Comparison of ENCODE assay signal across 15 cellular contexts in genomic region chr6:146026873-146027272, GRCh38. TPM values are rescaled to one million over a fixed set of nuclear protein-coding genes. Genes with fewer than 3 reads are reported as not detected.
DNase-seq lines count a peak whose midpoint lies in the region; ATAC-seq, FAIRE-seq and TF ChIP-seq lines count a peak whose summit lies in the region.
"Had no signal": no experiment of that assay in that cellular context is flagged by ENCODE, and none has a peak within 500 bp of the region (broad histone marks: within the 10 kb centered on the region; RNA-seq: fewer than 3 reads in every experiment).

No MANE protein-coding gene starts in this region.

- H3K4me1 ChIP-seq in GM23338 (ENCODE audit: insufficient read depth) (peaks cover 6% of the 10 kb centered on the region; the same call in 1 of the 2 replicates), H1 (replicated peaks in 1 of 4; ENCODE audit: control insufficient read depth in 3 of 4, insufficient read depth in 4 of 4, low read length in 3 of 4) (peaks cover 0 to 2% (median 0%) of the 10 kb centered on the region in 4 experiments; a peak in 3 of 7 replicates), parathyroid adenoma (no peaks in the 10 kb centered on the region)
- H3K4me1 ChIP-seq: BLaER1 treated with 17β-estradiol and CSF1 and Interleukin-3, amounts not matched to agents 10 nM and 100 nM had no signal

- H2BK15ac ChIP-seq in H1 (ENCODE audit: low read length) = no peak overlapping the region

- no peaks in the 10 kb centered on the region; the same call in 2 of the 3 replicates for H3K9me3 Mint-ChIP-seq in GM23338
- H3K9me3 Mint-ChIP-seq in brain = no peaks in the 10 kb centered on the region
- peaks cover 0 to 10% (median 0%) of the 10 kb centered on the region in 3 donors for H3K9me3 Mint-ChIP-seq in T-cell

- H3K9ac ChIP-seq in H1 (replicated peaks in 1 of 4; ENCODE audit: extremely low read depth in 1 of 4, low read depth in 3 of 4, low read length in 3 of 4) (no peak overlapping the region), parathyroid adenoma (no peak overlapping the region)
- H3K9ac ChIP-seq: BLaER1 treated with 17β-estradiol and CSF1 and Interleukin-3, amounts not matched to agents 10 nM and 100 nM had no signal

- peak overlapping the region; percentile 72; the same call in 1 of the 2 replicates for H3K4me3 ChIP-seq in GM23338
- no peak overlapping the region; a peak in 1 of 8 replicates for H3K4me3 ChIP-seq in H1 (ENCODE audit: extremely low read depth in 1 of 4, insufficient read depth in 2 of 4, low read depth in 3 of 4, low read length in 4 of 4)
- H3K4me3 ChIP-seq in parathyroid adenoma (ENCODE audit: low read depth, low read length) = no peak overlapping the region
- H3K4me3 ChIP-seq: BLaER1 treated with 17β-estradiol and CSF1 and Interleukin-3, amounts not matched to agents 10 nM and 100 nM; GM12878 had no signal

- FAIRE-seq in H1 (lab: Jason Lieb, UNC) = no peak
- FAIRE-seq: GM12878, GM18507 had no signal

- H3K4me1 Mint-ChIP-seq in GM23338 = peaks cover 11% of the 10 kb centered on the region
- peaks cover 22% of the 10 kb centered on the region for H3K4me1 Mint-ChIP-seq in brain
- peaks cover 9 to 15% (median 14%) of the 10 kb centered on the region in 3 donors for H3K4me1 Mint-ChIP-seq in T-cell

- H4K5ac ChIP-seq in H1 (ENCODE audit: insufficient read length, low read depth, low read length) = no peak overlapping the region

- DNase-seq in GM23338 (ENCODE audit: low spot score) (peak; percentile 24), H1 (ENCODE audit: low read depth in 1 of 2, low spot score in 2 of 2) (no peak), inferior parietal cortex (ENCODE audit: extremely low spot score) (no peak), posterior vena cava (ENCODE audit: low spot score) (no peak), T-cell (no peak)
- DNase-seq: ACHN; CD4-positive, CD25-positive, alpha-beta regulatory T cell; IMR-90 had no signal

- ATAC-seq in GM23338 (no peak), GM21529 (IDR thresholded peaks at IDR 0.05; ENCODE audit: unreplicated experiment) (no peak), T-cell (replicated peaks in 1 of 4) (no peak)

- H3K27me3 ChIP-seq in GM23338 (ENCODE audit: insufficient read depth) (peaks cover 48% of the 10 kb centered on the region), H1 (replicated peaks in 1 of 4; ENCODE audit: control insufficient read depth in 3 of 4, extremely low read depth in 1 of 4, insufficient read depth in 3 of 4, low read length in 3 of 4) (peaks cover 0 to 5% (median 2%) of the 10 kb centered on the region in 4 experiments; a peak in 3 of 7 replicates), parathyroid adenoma (ENCODE audit: control insufficient read depth, insufficient read depth, low read length) (peaks cover 13% of the 10 kb centered on the region)

- no peak for TF ChIP-seq POLR2A in H1 (IDR thresholded peaks at IDR 0.05; ENCODE audit: control extremely low read depth in 1 of 2, low read depth in 2 of 2, low read length in 2 of 2)

- no peak overlapping the region for H3K23ac ChIP-seq in H1 (ENCODE audit: insufficient read length)

- no peak overlapping the region for H4K91ac ChIP-seq in H1 (replicated peaks; ENCODE audit: insufficient read length, low read length)

- no peaks in the 10 kb centered on the region for H3F3A ChIP-seq in GM23338 (replicated peaks; ENCODE audit: low read depth)

- no peak for TF ChIP-seq RAD21 in H1 (IDR thresholded peaks at IDR 0.05 in 1 of 2, conservative IDR thresholded peaks at IDR 0.05 in 1 of 2; ENCODE audit: low read depth in 2 of 2, low read length in 2 of 2)

- peak overlapping the region; percentile 86 for H3K4me2 ChIP-seq in GM23338
- peak overlapping the region; percentile 90 to 94; a peak in 1 of 4 replicates for H3K4me2 ChIP-seq in H1 (ENCODE audit: insufficient read depth in 1 of 2, low read depth in 2 of 2, low read length in 2 of 2)
- H3K4me2 ChIP-seq in parathyroid adenoma (ENCODE audit: low read length) = no peak overlapping the region
- H3K4me2 ChIP-seq: BLaER1 treated with 17β-estradiol and CSF1 and Interleukin-3, amounts not matched to agents 10 nM and 100 nM had no signal

- no peak overlapping the region for H2BK120ac ChIP-seq in H1 (replicated peaks; ENCODE audit: low read depth, low read length)

- TF ChIP-seq EP300 in H1 (IDR thresholded peaks at IDR 0.05; ENCODE audit: borderline replicate concordance in 1 of 2, low read depth in 2 of 2, low read length in 2 of 2) = no peak

- H3K56ac ChIP-seq in H1 (replicated peaks; ENCODE audit: insufficient read length, low read depth, low read length) = no peak overlapping the region

- no peaks in the 10 kb centered on the region for H3K9me3 ChIP-seq in H1 (ENCODE audit: insufficient read depth in 2 of 2, low read depth in 1 of 2, low read length in 1 of 2)
- no peaks in the 10 kb centered on the region for H3K9me3 ChIP-seq in parathyroid adenoma (ENCODE audit: control insufficient read depth, low read length)

- CTCF ChIA-PET in H1 (lab: Charles Lee; ENCODE audit: partially characterized antibody) = interaction anchor here (0.6 kb wide), 1 partner anchor 42 kb away, joined by 3 read pairs; no protein-coding TSS in a partner anchor
- CTCF ChIA-PET in T-cell (lab: Charles Lee) = no interaction called here

- no peaks in the 10 kb centered on the region for H3K79me2 ChIP-seq in GM23338 (replicated peaks; ENCODE audit: insufficient read depth)
- H3K79me2 ChIP-seq in H1 (ENCODE audit: control insufficient read depth in 1 of 2, insufficient read depth in 2 of 2, low read length in 2 of 2) = no peaks in the 10 kb centered on the region
- no peaks in the 10 kb centered on the region for H3K79me2 ChIP-seq in parathyroid adenoma

- H3K27ac ChIP-seq in GM23338 (ENCODE audit: low read depth) (no peak overlapping the region), H1 (ENCODE audit: low read depth, low read length) (no peak overlapping the region), parathyroid adenoma (no peak overlapping the region)
- H3K27ac ChIP-seq: BLaER1 treated with 17β-estradiol and CSF1 and Interleukin-3, amounts not matched to agents 10 nM and 100 nM had no signal

- peaks cover 10% of the 10 kb centered on the region for H3K23me2 ChIP-seq in H1 (ENCODE audit: low read depth, low read length)

- H4K8ac ChIP-seq in H1 (ENCODE audit: extremely low read depth, insufficient read depth, low read length) = no peak overlapping the region

- no peak overlapping the region for H2BK12ac ChIP-seq in H1 (ENCODE audit: low read depth, low read length)

- H3K9me2 ChIP-seq in GM23338 (ENCODE audit: insufficient read depth) = no peaks in the 10 kb centered on the region

- no peak for TF ChIP-seq CTCF in GM23338 (conservative IDR thresholded peaks at IDR 0.05; ENCODE audit: low read depth in 2 of 2)
- no peak for TF ChIP-seq CTCF in brain (conservative IDR thresholded peaks at IDR 0.05)
- TF ChIP-seq CTCF in H1 (IDR thresholded peaks at IDR 0.05; ENCODE audit: control extremely low read depth in 1 of 3, insufficient read depth in 1 of 3, low read depth in 1 of 3, low read length in 3 of 3) = no peak
- TF ChIP-seq CTCF in parathyroid adenoma (IDR thresholded peaks at IDR 0.05) = no peak

- no peak overlapping the region for H3K14ac ChIP-seq in H1 (ENCODE audit: insufficient read length)

- H3K36me3 Mint-ChIP-seq in GM23338 (ENCODE audit: low read depth) (no peaks in the 10 kb centered on the region), brain (no peaks in the 10 kb centered on the region), T-cell (no peaks in the 10 kb centered on the region)
- H3K36me3 Mint-ChIP-seq: CD4-positive, CD25-positive, alpha-beta regulatory T cell had no signal

- H3K4ac ChIP-seq in H1 (replicated peaks; ENCODE audit: insufficient read length, low read depth, low read length) = no peak overlapping the region

- H2AFZ ChIP-seq in GM23338 (no peak overlapping the region), H1 (ENCODE audit: low read length) (no peak overlapping the region), parathyroid adenoma (peak overlapping the region; percentile 86)

- H3K79me1 ChIP-seq in H1 (ENCODE audit: low read depth, low read length) = no peaks in the 10 kb centered on the region

- WGBS in H1 (ENCODE audit: extremely low coverage in 1 of 2, insufficient coverage in 1 of 2, insufficient read length in 1 of 2, insufficient replicate concordance in 2 of 2, low coverage in 1 of 2, low lambda C conversion rate in 2 of 2, missing lambda C conversion rate in 1 of 2), 2 experiments = 82% methylated on average over 3 of the region's 3 CpGs; no CpG with 5 or more reads in 1 of the 2 experiments

- intact Hi-C loops in posterior vena cava (cut with DNase I) = loop anchor here in 1 of 2 donors (5.0 kb wide), 1 partner anchor 1025 kb away; no protein-coding TSS in a partner anchor

- H2AK5ac ChIP-seq in H1 (ENCODE audit: low read depth, low read length) = no peak overlapping the region

- no peaks in the 10 kb centered on the region for H3K36me3 ChIP-seq in GM23338 (ENCODE audit: insufficient read depth)
- H3K36me3 ChIP-seq in H1 (ENCODE audit: control insufficient read depth in 2 of 4, insufficient read depth in 4 of 4, low read length in 3 of 4) = no peaks in the 10 kb centered on the region
- H3K36me3 ChIP-seq in parathyroid adenoma (ENCODE audit: control insufficient read depth, insufficient read depth, low read length) = no peaks in the 10 kb centered on the region
- H3K36me3 ChIP-seq: BLaER1 treated with 17β-estradiol and CSF1 and Interleukin-3, amounts not matched to agents 10 nM and 100 nM had no signal

- POLR2A ChIA-PET in H1 (lab: Charles Lee; ENCODE audit: partially characterized antibody) = no interaction called here
- POLR2A ChIA-PET in T-cell (lab: Charles Lee) = no interaction called here

- no peaks in the 10 kb centered on the region for H4K20me1 ChIP-seq in GM23338 (replicated peaks; ENCODE audit: insufficient read depth)
- no peaks in the 10 kb centered on the region for H4K20me1 ChIP-seq in H1 (replicated peaks in 1 of 2; ENCODE audit: control insufficient read depth in 1 of 2, insufficient read depth in 2 of 2, low read length in 2 of 2)

- no peak overlapping the region for H2BK5ac ChIP-seq in H1 (ENCODE audit: low read depth, low read length)

- H3K27ac Mint-ChIP-seq in GM23338 (no peak overlapping the region), brain (peak overlapping the region in 1 of 5 experiments; percentile 13), T-cell (no peak overlapping the region)
- H3K27ac Mint-ChIP-seq: CD4-positive, CD25-positive, alpha-beta regulatory T cell had no signal

- H3K27me3 Mint-ChIP-seq in GM23338 (ENCODE audit: insufficient read depth, low read depth, poor library complexity) (peaks cover 31% of the 10 kb centered on the region), brain (peaks cover 42% of the 10 kb centered on the region), T-cell (peaks cover 52 to 61% of the 10 kb centered on the region in 2 donors)

- H3K18ac ChIP-seq in H1 (ENCODE audit: extremely low read depth, low read length) = no peak overlapping the region

- H3K4me3 Mint-ChIP-seq in GM23338 (peak overlapping the region; percentile 88), brain (peak overlapping the region in 4 of 5 experiments; percentile 84 to 93 (median 89)), T-cell (no peak overlapping the region)

- no peak overlapping the region for H2BK20ac ChIP-seq in H1 (ENCODE audit: low read length)

RNA-seq across cellular contexts. Expression of gene GRM1, which starts 2.0 kb away (rescaled TPM):
- 0.39 and 0.63 TPM in 2 replicates for total RNA-seq in GM23338 (2014; rRNA removed; shearing (Covaris generic))
- polyA plus RNA-seq in GM23338 (2016; fragmentation: Nextera tagmentation; extraction: Ambion mirVana) = 0.29 and 0.49 TPM in 2 replicates
- polyA plus RNA-seq in brain (ENCODE audit: insufficient read depth, low read depth, low replicate concordance) = 0.44 TPM
- total RNA-seq in H1 (2021; fragmentation: NEBNext Ultra II Directional; extraction: Animal tissue kit (Norgen Biotek cat#: 25700)) = 0.78 and 1.3 TPM in 2 replicates
- 0.15 and 0.33 TPM in 2 replicates for polyA plus RNA-seq in H1 (2011; rRNA removed)
- 0.18 TPM for polyA plus RNA-seq in H1 (2011; cell fraction: cytosol; rRNA removed)
- 0.50 TPM for polyA plus RNA-seq in H1 (2011; cell fraction: nucleus; rRNA removed)
- 0.11 to 0.28 TPM (median 0.15 TPM) in 4 replicates for polyA plus RNA-seq in H1 (2012, experiment 1 of 2)
- not detected for polyA plus RNA-seq in H1 (2012, experiment 2 of 2)
- 0.34 TPM for polyA plus RNA-seq in H1 (2013, experiment 1 of 2)
- polyA plus RNA-seq in H1 (2013, experiment 2 of 2) = 0.35 TPM
- 1.4 and 1.8 TPM in 2 replicates for polyA minus RNA-seq in H1 (2011; rRNA and poly(A)+ RNA removed)
- polyA minus RNA-seq in H1 (2011; cell fraction: cytosol; rRNA and poly(A)+ RNA removed) = 0.95 TPM
- polyA minus RNA-seq in H1 (2011; cell fraction: nucleus; rRNA and poly(A)+ RNA removed) = 2.5 TPM
- total RNA-seq in posterior vena cava = under 1 TPM in 1 of 2 donors, not detected in 1; 0.05 TPM
- not detected for total RNA-seq in T-cell
- total RNA-seq: CD4-positive, CD25-positive, alpha-beta regulatory T cell; GM12878; HT-29; IMR-90 had no signal
- polyA plus RNA-seq: IMR-90 had no signal

Comparison
In these comparisons a context has a peak if more than half of its experiments do, and no peak if none do; other contexts are left out.
1. H3K4me3 Mint-ChIP-seq: peak in GM23338 (single experiment) and brain (4 of 5); none in T-cell (0 of 3).